1 cellular context compared by ENCODE assay signal in the genomic region with DNA sequence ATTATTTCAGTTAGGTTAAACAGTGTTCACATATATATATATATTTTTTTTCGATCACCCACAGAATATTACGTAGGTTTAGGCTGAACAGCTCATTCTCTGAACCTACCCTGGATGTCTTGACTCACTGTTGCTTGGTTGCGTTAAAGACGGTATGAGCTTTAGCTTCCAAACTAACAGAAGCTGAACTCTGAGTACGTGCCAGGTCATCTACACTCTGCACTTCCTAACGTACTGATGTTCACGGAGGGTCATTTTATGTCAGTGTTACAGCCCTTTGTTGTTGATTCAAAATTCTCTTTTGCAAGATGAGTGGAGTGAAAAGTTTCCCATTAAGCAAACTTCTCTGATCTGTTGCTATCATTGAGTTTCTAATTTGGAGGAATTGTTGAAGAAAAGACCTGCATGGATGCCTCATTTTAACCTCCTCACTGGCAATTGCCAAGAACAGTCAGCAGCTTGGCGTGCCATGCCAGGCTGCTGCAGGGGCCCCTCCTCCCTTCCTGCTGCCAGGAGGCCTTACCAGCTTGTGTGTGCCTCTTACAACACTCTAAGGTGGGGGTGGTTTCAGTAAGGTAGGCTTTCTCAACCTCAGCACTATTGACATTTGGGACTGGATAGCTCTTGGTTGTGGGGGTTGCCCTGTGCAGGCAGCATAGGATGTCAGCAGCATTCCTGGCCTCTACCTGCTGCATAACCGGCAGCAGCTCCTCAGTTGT.
TF ChIP-seq lines count a peak whose summit lies in the region.

No MANE protein-coding gene starts in this region.

TF ChIP-seq in WTC11, 78 proteins besides CTCF, POLR2A, EP300 and RAD21 (continued from another document):
- TF ChIP-seq, protein P1, sequence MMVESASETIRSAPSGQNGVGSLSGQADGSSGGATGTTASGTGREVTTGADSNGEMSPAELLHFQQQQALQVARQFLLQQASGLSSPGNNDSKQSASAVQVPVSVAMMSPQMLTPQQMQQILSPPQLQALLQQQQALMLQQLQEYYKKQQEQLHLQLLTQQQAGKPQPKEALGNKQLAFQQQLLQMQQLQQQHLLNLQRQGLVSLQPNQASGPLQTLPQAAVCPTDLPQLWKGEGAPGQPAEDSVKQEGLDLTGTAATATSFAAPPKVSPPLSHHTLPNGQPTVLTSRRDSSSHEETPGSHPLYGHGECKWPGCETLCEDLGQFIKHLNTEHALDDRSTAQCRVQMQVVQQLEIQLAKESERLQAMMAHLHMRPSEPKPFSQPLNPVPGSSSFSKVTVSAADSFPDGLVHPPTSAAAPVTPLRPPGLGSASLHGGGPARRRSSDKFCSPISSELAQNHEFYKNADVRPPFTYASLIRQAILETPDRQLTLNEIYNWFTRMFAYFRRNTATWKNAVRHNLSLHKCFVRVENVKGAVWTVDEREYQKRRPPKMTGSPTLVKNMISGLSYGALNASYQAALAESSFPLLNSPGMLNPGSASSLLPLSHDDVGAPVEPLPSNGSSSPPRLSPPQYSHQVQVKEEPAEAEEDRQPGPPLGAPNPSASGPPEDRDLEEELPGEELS (CRISPR knock-in tag; IDR thresholded peaks at IDR 0.05), result no peak
- no peak for TF ChIP-seq HMGXB4 (CRISPR knock-in tag; IDR thresholded peaks at IDR 0.05)
- no peak for TF ChIP-seq GRHL2 (CRISPR knock-in tag; IDR thresholded peaks at IDR 0.05; ENCODE audit: insufficient replicate concordance, severe bottlenecking)
